21 cellular contexts compared by ENCODE assay signal in the genomic region with DNA sequence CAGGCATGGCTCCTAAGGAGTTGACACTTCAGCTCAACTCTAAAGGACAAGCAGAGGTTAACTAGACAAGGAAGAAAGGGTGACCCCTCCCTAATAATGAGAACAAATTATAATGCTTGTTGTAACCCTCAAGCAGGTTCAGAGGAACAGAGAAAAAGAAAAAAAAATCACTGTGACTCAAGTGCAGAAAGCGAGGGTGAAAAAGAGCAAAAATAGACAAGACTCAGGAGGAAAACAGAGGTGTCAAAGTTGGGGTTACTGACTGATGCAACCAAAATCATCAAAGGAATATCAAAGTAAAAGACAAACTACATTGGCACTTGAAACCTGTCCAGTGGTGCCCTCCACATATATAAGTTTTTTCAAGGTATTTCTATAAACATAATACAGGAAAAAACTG. TPM values are rescaled to one million over a fixed set of nuclear protein-coding genes. Genes with fewer than 3 reads are reported as not detected.
DNase-seq lines count a peak whose midpoint lies in the region; ATAC-seq and TF ChIP-seq lines count a peak whose summit lies in the region.
"Had no signal": no experiment of that assay in that cellular context is flagged by ENCODE, and none has a peak within 500 bp of the region (broad histone marks: within the 10 kb centered on the region; RNA-seq: fewer than 3 reads in every experiment).

No MANE protein-coding gene starts in this region.

- peak; percentile 37 for ATAC-seq in HG02610 (IDR thresholded peaks at IDR 0.05; ENCODE audit: unreplicated experiment)
- peak; percentile 41 for ATAC-seq in stimulated activated naive CD8-positive, alpha-beta T cell treated with anti-CD3 and anti-CD28 coated beads, Interleukin-15, Interleukin-2, amounts not matched to agents 100 U/mL and 50 U/mL, for 24 hours
- ATAC-seq: PC-3 had no signal

- no peak for DNase-seq in activated T-cell treated with anti-CD3 and anti-CD28 coated beads, Interleukin-2, amount 50 U/mL, for 24 hours
- DNase-seq in activated T-cell treated with anti-CD3 and anti-CD28 coated beads, Interleukin-2, amount 50 U/mL, for 48 hours = no peak
- DNase-seq in activated naive CD8-positive, alpha-beta T cell treated with anti-CD3 and anti-CD28 coated beads for 36 hours = no peak
- DNase-seq in stimulated activated naive CD8-positive, alpha-beta T cell treated with anti-CD3 and anti-CD28 coated beads, Interleukin-15, Interleukin-2, amounts not matched to agents 100 U/mL and 50 U/mL, for 24 hours = no peak
- no peak for DNase-seq in OCI-M1 (lab: John Stamatoyannopoulos, UW)
- no peak for DNase-seq in NAMALWA (ENCODE audit: low spot score)
- no peak for DNase-seq in endothelial cell (ENCODE audit: low spot score)
- DNase-seq: activated CD4-positive, alpha-beta T cell treated with anti-CD3 and anti-CD28 coated beads, Interleukin-2, amount 50 U/mL, for 4 hours; activated gamma-delta T cell treated with Interleukin-2 at 50 U/mL for 16 hours; effector memory CD4-positive, alpha-beta T cell; HFFc6; Karpas-422; kidney glomerular epithelial cell; midbrain; NCI-H187 treated with DMSO at 0.1 percent for 48 hours; NCI-H510A; PC-3; right lobe of liver; stimulated activated CD4-positive, alpha-beta T cell treated with anti-CD3 and anti-CD28 coated beads, Interleukin-1b, Interleukin-23, amount 100 ng/mL, for 48 hours; tibial artery had no signal

- H3K27me3 Mint-ChIP-seq in activated T-cell treated with anti-CD3 and anti-CD28 coated beads, Interleukin-2, amount 50 U/mL, for 24 hours = no peaks in the 10 kb centered on the region
- H3K27me3 Mint-ChIP-seq in activated naive CD8-positive, alpha-beta T cell treated with anti-CD3 and anti-CD28 coated beads for 36 hours = no peaks in the 10 kb centered on the region
- peaks cover 2% of the 10 kb centered on the region for H3K27me3 Mint-ChIP-seq in endothelial cell (ENCODE audit: unreplicated experiment)

- H3K9me3 Mint-ChIP-seq in activated T-cell treated with anti-CD3 and anti-CD28 coated beads, Interleukin-2, amount 50 U/mL, for 24 hours = peaks cover 20% of the 10 kb centered on the region
- peaks cover 25% of the 10 kb centered on the region for H3K9me3 Mint-ChIP-seq in activated naive CD8-positive, alpha-beta T cell treated with anti-CD3 and anti-CD28 coated beads for 36 hours
- no peaks in the 10 kb centered on the region for H3K9me3 Mint-ChIP-seq in endothelial cell (ENCODE audit: unreplicated experiment)

- no peak for TF ChIP-seq CTCF in endothelial cell (IDR thresholded peaks at IDR 0.05; ENCODE audit: unreplicated experiment)

- no peak overlapping the region for H3K4me3 Mint-ChIP-seq in activated T-cell treated with anti-CD3 and anti-CD28 coated beads, Interleukin-2, amount 50 U/mL, for 24 hours
- H3K4me3 Mint-ChIP-seq in activated naive CD8-positive, alpha-beta T cell treated with anti-CD3 and anti-CD28 coated beads for 36 hours = no peak overlapping the region
- no peak overlapping the region for H3K4me3 Mint-ChIP-seq in endothelial cell (ENCODE audit: unreplicated experiment)
- H3K4me3 Mint-ChIP-seq: HFFc6 had no signal

- H3K36me3 Mint-ChIP-seq in activated T-cell treated with anti-CD3 and anti-CD28 coated beads, Interleukin-2, amount 50 U/mL, for 24 hours (ENCODE audit: low read depth) = peaks cover 79% of the 10 kb centered on the region
- H3K36me3 Mint-ChIP-seq in activated naive CD8-positive, alpha-beta T cell treated with anti-CD3 and anti-CD28 coated beads for 36 hours = peaks cover 75% of the 10 kb centered on the region
- peaks cover 24% of the 10 kb centered on the region for H3K36me3 Mint-ChIP-seq in endothelial cell (ENCODE audit: low read depth, unreplicated experiment)

- H3K4me1 Mint-ChIP-seq in activated T-cell treated with anti-CD3 and anti-CD28 coated beads, Interleukin-2, amount 50 U/mL, for 24 hours (ENCODE audit: low read depth) = peaks cover 62% of the 10 kb centered on the region
- H3K4me1 Mint-ChIP-seq in activated naive CD8-positive, alpha-beta T cell treated with anti-CD3 and anti-CD28 coated beads for 36 hours = peaks cover 46% of the 10 kb centered on the region
- H3K4me1 Mint-ChIP-seq in endothelial cell (ENCODE audit: unreplicated experiment) = peaks cover 11% of the 10 kb centered on the region

- peak overlapping the region; percentile 53 for H3K27ac Mint-ChIP-seq in activated T-cell treated with anti-CD3 and anti-CD28 coated beads, Interleukin-2, amount 50 U/mL, for 24 hours
- H3K27ac Mint-ChIP-seq in activated naive CD8-positive, alpha-beta T cell treated with anti-CD3 and anti-CD28 coated beads for 36 hours = peak overlapping the region; percentile 12
- H3K27ac Mint-ChIP-seq in endothelial cell (ENCODE audit: unreplicated experiment) = no peak overlapping the region
- H3K27ac Mint-ChIP-seq: HFFc6 had no signal

RNA-seq across cellular contexts. Expression of a gene that starts 28.4 kb away (rescaled TPM):
- 10 to 100 TPM; 55.1 to 60.8 TPM for total RNA-seq in activated naive CD8-positive, alpha-beta T cell treated with anti-CD3 and anti-CD28 coated beads for 36 hours
- total RNA-seq in endothelial cell (ENCODE audit: unreplicated experiment) = 62.0 TPM
